ENCODE assay signal across 8 cellular contexts in genomic region chr12:7638764-7639570, GRCh38. TPM values are rescaled to one million over a fixed set of nuclear protein-coding genes. Genes with fewer than 3 reads are reported as not detected.
DNase-seq lines count a peak whose midpoint lies in the region; ATAC-seq and TF ChIP-seq lines count a peak whose summit lies in the region.

No MANE protein-coding gene starts in this region.

- TF ChIP-seq CTCF in HEK293 (tag by site-specific recombination; IDR thresholded peaks at IDR 0.05) (peak; percentile 79), ascending aorta (IDR thresholded peaks at IDR 0.05) (peak; percentile 69 to 87 (median 81)), retinal pigment epithelial cell (conservative IDR thresholded peaks at IDR 0.05; ENCODE audit: low read depth, low read length) (peak; percentile 74)

- no peaks in the 10 kb centered on the region for H3K27me3 ChIP-seq in ascending aorta

- no peak for ATAC-seq in GM18520 (IDR thresholded peaks at IDR 0.05; ENCODE audit: unreplicated experiment)

- no peaks in the 10 kb centered on the region for H3K4me1 ChIP-seq in HEK293 (ENCODE audit: control insufficient read depth, insufficient read depth, low read length)
- H3K4me1 ChIP-seq in ascending aorta, result no peaks in the 10 kb centered on the region

- DNase-seq in EL (peak; percentile 83), NCI-H1436 treated with DMSO at 0.1 percent for 48 hours (lab: John Stamatoyannopoulos, UW) (peak; percentile 3), T-helper 2 cell (peak in 4 of 5 experiments; percentile 38 to 83 (median 60)), ascending aorta (ENCODE audit: low spot score in 2 of 2) (peak in 1 of 2 donors; percentile 86), hippocampal formation (lab: John Stamatoyannopoulos, UW) (peak; percentile 58 to 86), retinal pigment epithelial cell (ENCODE audit: low read depth) (peak; percentile 21)

- intact Hi-C loops in ascending aorta (cut with DNase I), result loop anchor here (1.0 to 10.0 kb wide), 2 partner anchors 420 to 494 kb away; no protein-coding TSS in a partner anchor

- H3K36me3 ChIP-seq in HEK293 (ENCODE audit: control insufficient read depth in 2 of 2, insufficient read depth in 1 of 2, low read length in 2 of 2) (no peaks in the 10 kb centered on the region), ascending aorta (no peaks in the 10 kb centered on the region)

- H3K9me3 ChIP-seq in HEK293 (ENCODE audit: control insufficient read depth, insufficient read depth, low read depth, low read length) (no peaks in the 10 kb centered on the region), ascending aorta (no peaks in the 10 kb centered on the region)

- CTCF ChIA-PET in HEK293 (lab: Yijun Ruan, JAX), result interaction anchor here (0.6 to 2.8 kb wide), 7 partner anchors 19 to 497 kb away, joined by 3 to 10 read pairs (median 3); no protein-coding TSS in a partner anchor

- POLR2A ChIA-PET in HEK293 (lab: Yijun Ruan, JAX), result no interaction called here

- H3K4me3 ChIP-seq in HEK293 (ENCODE audit: low read depth, low read length), result no peak overlapping the region
- peak overlapping the region; percentile 40 to 55 for H3K4me3 ChIP-seq in ascending aorta
- H3K4me3 ChIP-seq in retinal pigment epithelial cell (ENCODE audit: low read length), result no peak overlapping the region

- H3K27ac ChIP-seq in HEK293 (ENCODE audit: extremely low read depth, low read depth, low read length) (no peak overlapping the region), ascending aorta (no peak overlapping the region)

TF ChIP-seq in HEK293, 187 proteins besides CTCF, POLR2A, EP300 and RAD21:
- TF ChIP-seq ZSCAN30 (tag by site-specific recombination; IDR thresholded peaks at IDR 0.05), result peak; percentile 70; the same call in 1 of the 2 replicates
- peak; percentile 58; the same call in 1 of the 2 replicates for TF ChIP-seq ZNF280D (tag by site-specific recombination; IDR thresholded peaks at IDR 0.05)
- no peak for TF ChIP-seq ZNF76 (tag by site-specific recombination; IDR thresholded peaks at IDR 0.05; ENCODE audit: borderline replicate concordance, low read depth)
- TF ChIP-seq ZSCAN5A (tag by site-specific recombination; IDR thresholded peaks at IDR 0.05), result no peak
- peak; percentile 50; the same call in 1 of the 2 replicates for TF ChIP-seq SCRT1 (tag by site-specific recombination; IDR thresholded peaks at IDR 0.05; ENCODE audit: borderline replicate concordance)
- TF ChIP-seq ZNF19 (tag by site-specific recombination; IDR thresholded peaks at IDR 0.05; ENCODE audit: low read depth), result no peak
- peak; percentile 99 for TF ChIP-seq ZNF654 (tag by site-specific recombination; IDR thresholded peaks at IDR 0.05; ENCODE audit: low read depth)
- TF ChIP-seq, protein P1, sequence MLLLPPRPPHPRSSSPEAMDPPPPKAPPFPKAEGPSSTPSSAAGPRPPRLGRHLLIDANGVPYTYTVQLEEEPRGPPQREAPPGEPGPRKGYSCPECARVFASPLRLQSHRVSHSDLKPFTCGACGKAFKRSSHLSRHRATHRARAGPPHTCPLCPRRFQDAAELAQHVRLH (tag by site-specific recombination; IDR thresholded peaks at IDR 0.05), result peak; percentile 42; the same call in 1 of the 2 replicates
- 0 out of 2 replicates have a peak, but pooled peaks have one; percentile 61 for TF ChIP-seq ZNF660 (tag by site-specific recombination; IDR thresholded peaks at IDR 0.05)
- TF ChIP-seq, protein P2, sequence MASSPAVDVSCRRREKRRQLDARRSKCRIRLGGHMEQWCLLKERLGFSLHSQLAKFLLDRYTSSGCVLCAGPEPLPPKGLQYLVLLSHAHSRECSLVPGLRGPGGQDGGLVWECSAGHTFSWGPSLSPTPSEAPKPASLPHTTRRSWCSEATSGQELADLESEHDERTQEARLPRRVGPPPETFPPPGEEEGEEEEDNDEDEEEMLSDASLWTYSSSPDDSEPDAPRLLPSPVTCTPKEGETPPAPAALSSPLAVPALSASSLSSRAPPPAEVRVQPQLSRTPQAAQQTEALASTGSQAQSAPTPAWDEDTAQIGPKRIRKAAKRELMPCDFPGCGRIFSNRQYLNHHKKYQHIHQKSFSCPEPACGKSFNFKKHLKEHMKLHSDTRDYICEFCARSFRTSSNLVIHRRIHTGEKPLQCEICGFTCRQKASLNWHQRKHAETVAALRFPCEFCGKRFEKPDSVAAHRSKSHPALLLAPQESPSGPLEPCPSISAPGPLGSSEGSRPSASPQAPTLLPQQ (tag by site-specific recombination; IDR thresholded peaks at IDR 0.05), result no peak
- 0 out of 2 replicates have a peak, but pooled peaks have one; percentile 16 for TF ChIP-seq SP3 (tag by site-specific recombination; IDR thresholded peaks at IDR 0.05)
- TF ChIP-seq ZNF561 (tag by site-specific recombination; IDR thresholded peaks at IDR 0.05; ENCODE audit: borderline replicate concordance), result no peak
- TF ChIP-seq, protein P3, sequence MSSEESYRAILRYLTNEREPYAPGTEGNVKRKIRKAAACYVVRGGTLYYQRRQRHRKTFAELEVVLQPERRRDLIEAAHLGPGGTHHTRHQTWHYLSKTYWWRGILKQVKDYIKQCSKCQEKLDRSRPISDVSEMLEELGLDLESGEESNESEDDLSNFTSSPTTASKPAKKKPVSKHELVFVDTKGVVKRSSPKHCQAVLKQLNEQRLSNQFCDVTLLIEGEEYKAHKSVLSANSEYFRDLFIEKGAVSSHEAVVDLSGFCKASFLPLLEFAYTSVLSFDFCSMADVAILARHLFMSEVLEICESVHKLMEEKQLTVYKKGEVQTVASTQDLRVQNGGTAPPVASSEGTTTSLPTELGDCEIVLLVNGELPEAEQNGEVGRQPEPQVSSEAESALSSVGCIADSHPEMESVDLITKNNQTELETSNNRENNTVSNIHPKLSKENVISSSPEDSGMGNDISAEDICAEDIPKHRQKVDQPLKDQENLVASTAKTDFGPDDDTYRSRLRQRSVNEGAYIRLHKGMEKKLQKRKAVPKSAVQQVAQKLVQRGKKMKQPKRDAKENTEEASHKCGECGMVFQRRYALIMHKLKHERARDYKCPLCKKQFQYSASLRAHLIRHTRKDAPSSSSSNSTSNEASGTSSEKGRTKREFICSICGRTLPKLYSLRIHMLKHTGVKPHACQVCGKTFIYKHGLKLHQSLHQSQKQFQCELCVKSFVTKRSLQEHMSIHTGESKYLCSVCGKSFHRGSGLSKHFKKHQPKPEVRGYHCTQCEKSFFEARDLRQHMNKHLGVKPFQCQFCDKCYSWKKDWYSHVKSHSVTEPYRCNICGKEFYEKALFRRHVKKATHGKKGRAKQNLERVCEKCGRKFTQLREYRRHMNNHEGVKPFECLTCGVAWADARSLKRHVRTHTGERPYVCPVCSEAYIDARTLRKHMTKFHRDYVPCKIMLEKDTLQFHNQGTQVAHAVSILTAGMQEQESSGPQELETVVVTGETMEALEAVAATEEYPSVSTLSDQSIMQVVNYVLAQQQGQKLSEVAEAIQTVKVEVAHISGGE (tag by site-specific recombination; conservative IDR thresholded peaks at IDR 0.05; ENCODE audit: low read depth), result 0 out of 2 replicates have a peak, but pooled peaks have one; percentile 16
- TF ChIP-seq SCRT2 (tag by site-specific recombination; IDR thresholded peaks at IDR 0.05), result peak; percentile 66
- peak; percentile 16; the same call in 1 of the 2 replicates for TF ChIP-seq ZBTB17 (tag by site-specific recombination; IDR thresholded peaks at IDR 0.05)
- no peak for TF ChIP-seq ZNF792 (tag by site-specific recombination; IDR thresholded peaks at IDR 0.05)
- peak; percentile 70; the same call in 1 of the 2 replicates for TF ChIP-seq ZNF2 (tag by site-specific recombination; IDR thresholded peaks at IDR 0.05)
- no peak for TF ChIP-seq ZNF37A (tag by site-specific recombination; IDR thresholded peaks at IDR 0.05)

RNA-seq across cellular contexts. Expression of gene APOBEC1, which starts 26.7 kb away (rescaled TPM):
- not detected for total RNA-seq in ascending aorta

RNA-seq across cellular contexts. Expression of gene GDF3, which starts 56.6 kb away (rescaled TPM):
- not detected for total RNA-seq in ascending aorta

Comparison
In these comparisons a context has a peak if more than half of its experiments do, and no peak if none do; other contexts are left out.
1. H3K4me3 ChIP-seq: peak in ascending aorta (2 of 2); none in HEK293 (single experiment) and retinal pigment epithelial cell (single experiment).
2. Peak in every context shown above with its lines, with median percentiles within 50 percentile points of each other: CTCF ChIP-seq.